27 cellular contexts compared by ENCODE assay signal in genomic region chr1:152884085-152884484, GRCh38. TPM values are rescaled to one million over a fixed set of nuclear protein-coding genes. Genes with fewer than 3 reads are reported as not detected.
"Had no signal": no experiment of that assay in that cellular context is flagged by ENCODE, and none has a peak within 500 bp of the region (broad histone marks: within the 10 kb centered on the region; RNA-seq: fewer than 3 reads in every experiment).

No MANE protein-coding gene starts in this region.

- H3K9me3 ChIP-seq: heart left ventricle, left lung, tibial artery had no signal

- DNase-seq: activated CD4-positive, alpha-beta T cell treated with anti-CD3 and anti-CD28 coated beads, Interleukin-2, amount 10 ng/mL, durations not matched to agents 7 days and 5 days; activated CD8-positive, alpha-beta memory T cell treated with anti-CD3 and anti-CD28 coated beads, Interleukin-2, amount 50 U/mL, for 4 hours; activated effector memory CD4-positive, alpha-beta T cell treated with anti-CD3 and anti-CD28 coated beads, Interleukin-2, amount 50 U/mL, for 16 hours; activated naive CD4-positive, alpha-beta T cell treated with anti-CD3 and anti-CD28 coated beads, Interleukin-2, amount 50 U/mL, for 16 hours; activated T-cell treated with anti-CD3 and anti-CD28 coated beads, Interleukin-2, amount 50 U/mL, for 4 hours; aorta; brain microvascular endothelial cell; cerebellar nuclear complex; effector CD8-positive, alpha-beta T cell; heart left ventricle; left lung; midbrain; occipital lobe; stimulated activated naive CD8-positive, alpha-beta T cell treated with anti-CD3 and anti-CD28 coated beads, Interleukin-15, Interleukin-2, amounts not matched to agents 100 U/mL and 50 U/mL, for 24 hours; substantia nigra; T1000; tibial artery had no signal

- ATAC-seq: activated T-cell treated with anti-CD3 and anti-CD28 coated beads, Interleukin-2, amount 50 U/mL, for 4 hours; heart left ventricle; left lung; stimulated activated naive CD8-positive, alpha-beta T cell treated with anti-CD3 and anti-CD28 coated beads, Interleukin-15, Interleukin-2, amounts not matched to agents 100 U/mL and 50 U/mL, for 24 hours had no signal

- H3K4me3 ChIP-seq: heart left ventricle, left lung, tibial artery had no signal

- H3K27me3 ChIP-seq: brain microvascular endothelial cell, heart left ventricle, left lung, tibial artery had no signal

- H3K27ac Mint-ChIP-seq: activated CD4-positive, alpha-beta T cell treated with anti-CD3 and anti-CD28 coated beads, Interleukin-2, amount 10 ng/mL, durations not matched to agents 7 days and 5 days had no signal

- H3K4me3 Mint-ChIP-seq: activated CD4-positive, alpha-beta T cell treated with anti-CD3 and anti-CD28 coated beads, Interleukin-2, amount 10 ng/mL, durations not matched to agents 7 days and 5 days; activated T-cell treated with anti-CD3 and anti-CD28 coated beads, Interleukin-2, amount 50 U/mL, for 4 hours had no signal

- H3K9me3 Mint-ChIP-seq: activated CD4-positive, alpha-beta T cell treated with anti-CD3 and anti-CD28 coated beads, Interleukin-2, amount 10 ng/mL, durations not matched to agents 7 days and 5 days; activated T-cell treated with anti-CD3 and anti-CD28 coated beads, Interleukin-2, amount 50 U/mL, for 4 hours had no signal

- H3K36me3 ChIP-seq: brain microvascular endothelial cell, heart left ventricle, left lung, tibial artery had no signal

- H3K4me1 ChIP-seq: heart left ventricle, left lung had no signal

- H3K27ac ChIP-seq: brain microvascular endothelial cell, heart left ventricle, left lung, tibial artery had no signal

RNA-seq across cellular contexts. Expression of gene SMCP, which starts 6.0 kb away (rescaled TPM):
- total RNA-seq: activated CD4-positive, alpha-beta T cell treated with anti-CD3 and anti-CD28 coated beads, Interleukin-2, amount 10 ng/mL, durations not matched to agents 7 days and 5 days; activated T-cell treated with anti-CD3 and anti-CD28 coated beads, Interleukin-2, amount 50 U/mL, for 4 hours; aorta; endothelial cell of umbilical vein; frontal cortex; heart left ventricle; kidney epithelial cell; left lung; lung microvascular endothelial cell; myocyte; occipital lobe; posterior vena cava; skeletal muscle tissue; T-helper 1 cell treated with Interleukin-12 subunit alpha and Interleukin-12 subunit beta and Interleukin-4 antibody, amounts not matched to agents 30 ng/mL and 1 ng/mL, for 36 hours; urinary bladder had no signal
- polyA plus RNA-seq: aorta, endothelial cell of umbilical vein, heart left ventricle, neural cell, urinary bladder had no signal

RNA-seq across cellular contexts. Expression of gene IVL, which starts 24.3 kb away (rescaled TPM):
- total RNA-seq: activated CD4-positive, alpha-beta T cell treated with anti-CD3 and anti-CD28 coated beads, Interleukin-2, amount 10 ng/mL, durations not matched to agents 7 days and 5 days; activated T-cell treated with anti-CD3 and anti-CD28 coated beads, Interleukin-2, amount 50 U/mL, for 4 hours; aorta; endothelial cell of umbilical vein; frontal cortex; heart left ventricle; lung microvascular endothelial cell; myocyte; occipital lobe; posterior vena cava; skeletal muscle tissue; T-helper 1 cell treated with Interleukin-12 subunit alpha and Interleukin-12 subunit beta and Interleukin-4 antibody, amounts not matched to agents 30 ng/mL and 1 ng/mL, for 36 hours had no signal
- polyA plus RNA-seq: endothelial cell of umbilical vein, neural cell had no signal

RNA-seq across cellular contexts. Expression of gene LCE7A, which starts 24.3 kb away (rescaled TPM):
- total RNA-seq: activated CD4-positive, alpha-beta T cell treated with anti-CD3 and anti-CD28 coated beads, Interleukin-2, amount 10 ng/mL, durations not matched to agents 7 days and 5 days; activated T-cell treated with anti-CD3 and anti-CD28 coated beads, Interleukin-2, amount 50 U/mL, for 4 hours; aorta; endothelial cell of umbilical vein; frontal cortex; heart left ventricle; kidney epithelial cell; left lung; lung microvascular endothelial cell; myocyte; occipital lobe; posterior vena cava; skeletal muscle tissue; T-helper 1 cell treated with Interleukin-12 subunit alpha and Interleukin-12 subunit beta and Interleukin-4 antibody, amounts not matched to agents 30 ng/mL and 1 ng/mL, for 36 hours; urinary bladder had no signal
- polyA plus RNA-seq: aorta, endothelial cell of umbilical vein, heart left ventricle, neural cell, urinary bladder had no signal

RNA-seq across cellular contexts. Expression of gene LCE6A, which starts 41.4 kb away (rescaled TPM):
- total RNA-seq: activated CD4-positive, alpha-beta T cell treated with anti-CD3 and anti-CD28 coated beads, Interleukin-2, amount 10 ng/mL, durations not matched to agents 7 days and 5 days; activated T-cell treated with anti-CD3 and anti-CD28 coated beads, Interleukin-2, amount 50 U/mL, for 4 hours; aorta; endothelial cell of umbilical vein; frontal cortex; heart left ventricle; kidney epithelial cell; left lung; lung microvascular endothelial cell; myocyte; occipital lobe; posterior vena cava; skeletal muscle tissue; T-helper 1 cell treated with Interleukin-12 subunit alpha and Interleukin-12 subunit beta and Interleukin-4 antibody, amounts not matched to agents 30 ng/mL and 1 ng/mL, for 36 hours; urinary bladder had no signal
- polyA plus RNA-seq: aorta, endothelial cell of umbilical vein, heart left ventricle, neural cell, urinary bladder had no signal

RNA-seq across cellular contexts. Expression of gene LCE1A, which starts 56.8 kb away (rescaled TPM):
- total RNA-seq: activated CD4-positive, alpha-beta T cell treated with anti-CD3 and anti-CD28 coated beads, Interleukin-2, amount 10 ng/mL, durations not matched to agents 7 days and 5 days; activated T-cell treated with anti-CD3 and anti-CD28 coated beads, Interleukin-2, amount 50 U/mL, for 4 hours; aorta; endothelial cell of umbilical vein; frontal cortex; heart left ventricle; kidney epithelial cell; left lung; lung microvascular endothelial cell; myocyte; occipital lobe; posterior vena cava; skeletal muscle tissue; T-helper 1 cell treated with Interleukin-12 subunit alpha and Interleukin-12 subunit beta and Interleukin-4 antibody, amounts not matched to agents 30 ng/mL and 1 ng/mL, for 36 hours; urinary bladder had no signal
- polyA plus RNA-seq: aorta, endothelial cell of umbilical vein, heart left ventricle, neural cell, urinary bladder had no signal
